Comparison of ENCODE assay signal across 8 cellular contexts in the genomic region with DNA sequence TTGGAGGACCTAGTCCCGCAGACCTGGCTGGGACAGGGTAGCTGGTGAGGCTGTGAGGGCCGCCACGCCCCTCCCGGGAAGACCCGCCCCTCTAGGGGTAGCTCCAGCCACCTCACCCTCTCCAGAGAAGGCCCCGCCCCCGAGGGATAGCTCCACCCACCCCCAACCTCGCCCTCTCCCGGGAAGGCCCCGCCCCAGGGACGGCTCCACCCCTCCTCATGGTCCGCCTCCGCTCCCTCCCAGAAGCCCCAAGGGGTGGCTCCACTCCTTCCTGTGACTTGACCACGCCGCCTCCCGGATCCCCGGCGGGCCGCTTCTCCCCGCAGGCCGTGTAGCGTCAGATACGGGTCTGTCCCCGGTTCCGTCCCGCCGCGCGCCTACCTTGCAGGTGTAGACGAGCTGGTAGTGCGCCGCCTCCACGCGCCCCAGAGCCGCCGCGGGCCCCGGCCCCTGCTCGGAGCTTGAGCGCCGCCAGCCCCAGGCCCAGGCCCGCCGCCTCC. TPM values are rescaled to one million over a fixed set of nuclear protein-coding genes. Genes with fewer than 3 reads are reported as not detected.
DNase-seq lines count a peak whose midpoint lies in the region; ATAC-seq and TF ChIP-seq lines count a peak whose summit lies in the region.

No MANE protein-coding gene starts in this region.

- DNase-seq in GM12865 (ENCODE audit: low read depth): peak; percentile 96
- DNase-seq in NCI-H1092 treated with DMSO at 0.1 percent for 48 hours (lab: John Stamatoyannopoulos, UW): peak; percentile 83
- peak; percentile 79 to 90 for DNase-seq in SW 1271 (lab: John Stamatoyannopoulos, UW)
- DNase-seq in adipocyte (ENCODE audit: low read depth): peak; percentile 98
- peak; percentile 99 for DNase-seq in cardiac septum (ENCODE audit: low spot score)
- DNase-seq in posterior vena cava (ENCODE audit: low spot score): peak; percentile 99
- DNase-seq in upper lobe of left lung: peak; percentile 97 to 98

- H3K4me3 ChIP-seq in GM12865 (ENCODE audit: low read depth, low read length): peak overlapping the region; percentile 75
- H3K4me3 ChIP-seq in adipocyte (ENCODE audit: low read length): peak overlapping the region; percentile 88
- peak overlapping the region; percentile 88 to 100 (median 98) for H3K4me3 ChIP-seq in upper lobe of left lung

- peak; percentile 68 for ATAC-seq in HG02623 (IDR thresholded peaks at IDR 0.05; ENCODE audit: unreplicated experiment)
- peak; percentile 94 to 97 for ATAC-seq in upper lobe of left lung (ENCODE audit: low FRiP score in 2 of 2)

- no peak for TF ChIP-seq CTCF in GM12865 (IDR thresholded peaks at IDR 0.05; ENCODE audit: insufficient read depth, low read depth, low read length, missing control alignments)
- TF ChIP-seq CTCF in upper lobe of left lung (IDR thresholded peaks at IDR 0.05): no peak

- H3K36me3 ChIP-seq in adipocyte (ENCODE audit: control insufficient read depth, insufficient read depth, low read length, severe bottlenecking) (no peaks in the 10 kb centered on the region), upper lobe of left lung (peaks cover 0 to 10% (median 2%) of the 10 kb centered on the region in 4 donors)

- 0% methylated on average over 1 to 3 of the region's 43 CpGs for WGBS in upper lobe of left lung, 2 donors

- H3K4me1 ChIP-seq in adipocyte (ENCODE audit: control insufficient read depth, insufficient read depth, low read length) (peaks cover 26% of the 10 kb centered on the region), upper lobe of left lung (peaks cover 22 to 34% (median 28%) of the 10 kb centered on the region in 4 donors)

- H3K27ac ChIP-seq in upper lobe of left lung: peak overlapping the region; percentile 91 to 97 (median 92)

- TF ChIP-seq POLR2A in upper lobe of left lung (IDR thresholded peaks at IDR 0.05): peak in 3 of 4 donors; percentile 62 to 86 (median 85)

- no peak for TF ChIP-seq EP300 in upper lobe of left lung (IDR thresholded peaks at IDR 0.05)

- intact Hi-C loops in cardiac septum (cut with DNase I): loop anchor here (1.0 to 2.0 kb wide), 3 partner anchors 17 to 37 kb away; a partner anchor contains a TSS
- intact Hi-C loops in posterior vena cava (cut with DNase I): no loop called here

- H3K9me3 ChIP-seq in adipocyte (ENCODE audit: control insufficient read depth, low read length) (no peaks in the 10 kb centered on the region), upper lobe of left lung (no peaks in the 10 kb centered on the region)

- peak overlapping the region; percentile 93 for H3K9ac ChIP-seq in adipocyte (ENCODE audit: low read length)

- H3K27me3 ChIP-seq in adipocyte (replicated peaks; ENCODE audit: control insufficient read depth, insufficient read depth, low read length) (no peaks in the 10 kb centered on the region), upper lobe of left lung (no peaks in the 10 kb centered on the region)

RNA-seq across cellular contexts. Expression of a gene that starts 0.4 kb away (rescaled TPM):
- total RNA-seq in cardiac septum (34.1 TPM), posterior vena cava (10 to 100 TPM; 19.9 to 23.6 TPM), upper lobe of left lung (10 to 100 TPM in 5 of 6 donors, 1 to 10 TPM in 1; 5.2 to 35.9 (median 19.4) TPM)

RNA-seq across cellular contexts. Expression of a gene that starts 10.3 kb away (rescaled TPM):
- total RNA-seq in cardiac septum: 0.70 TPM
- total RNA-seq in posterior vena cava: 1 to 10 TPM; 3.1 to 3.9 TPM
- 10 to 100 TPM in 5 of 6 donors, 1 to 10 TPM in 1; 3.5 to 30.4 (median 16.8) TPM for total RNA-seq in upper lobe of left lung

RNA-seq across cellular contexts. Expression of a gene that starts 35.8 kb away (rescaled TPM):
- 35.1 TPM for total RNA-seq in cardiac septum
- total RNA-seq in posterior vena cava: 10 to 100 TPM; 13.8 to 17.0 TPM
- 10 to 100 TPM; 10.0 to 78.6 (median 24.2) TPM for total RNA-seq in upper lobe of left lung

RNA-seq across cellular contexts. Expression of a gene that starts 36.8 kb away (rescaled TPM):
- 3.9 TPM for total RNA-seq in cardiac septum
- 1 to 10 TPM; 4.7 to 4.9 TPM for total RNA-seq in posterior vena cava
- 10 to 100 TPM in 3 of 6 donors, 1 to 10 TPM in 3; 7.8 to 35.6 (median 13.2) TPM for total RNA-seq in upper lobe of left lung

RNA-seq across cellular contexts. Expression of a gene that starts 47.3 kb away (rescaled TPM):
- total RNA-seq in cardiac septum (23.1 TPM), posterior vena cava (10 to 100 TPM; 28.7 to 29.3 TPM), upper lobe of left lung (100 to 1,000 TPM in 1 of 6 donors, 10 to 100 TPM in 5; 29.6 to 128 (median 40.0) TPM)

Comparison
In these comparisons a context has a peak if more than half of its experiments do, and no peak if none do; other contexts are left out.
1. Peak in every context shown above with its lines: DNase-seq, ATAC-seq, H3K4me3 ChIP-seq and H3K27ac ChIP-seq.